ENCODE assay signal across 23 cellular contexts in the genomic region with DNA sequence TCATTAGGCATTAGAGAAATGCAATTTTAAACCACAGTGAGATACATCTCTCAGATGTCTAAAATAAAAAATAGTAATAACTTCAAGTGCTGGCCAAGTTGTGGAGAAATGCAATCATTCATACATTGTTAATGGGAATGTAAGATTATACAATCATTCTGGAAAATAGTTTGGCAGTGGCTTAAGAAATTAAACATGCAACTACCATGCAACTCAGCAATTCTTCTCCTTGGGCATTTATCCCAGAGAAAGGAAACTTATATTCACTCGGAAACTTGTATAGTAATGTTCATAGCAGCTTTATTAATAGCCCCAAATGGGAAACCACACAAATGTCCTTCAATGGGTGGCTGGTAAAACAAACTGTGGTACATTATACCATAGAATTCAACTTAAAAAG.
DNase-seq lines count a peak whose midpoint lies in the region; ATAC-seq, FAIRE-seq and TF ChIP-seq lines count a peak whose summit lies in the region.
"Had no signal": no experiment of that assay in that cellular context is flagged by ENCODE, and none has a peak within 500 bp of the region (broad histone marks: within the 10 kb centered on the region; RNA-seq: fewer than 3 reads in every experiment).

No MANE protein-coding gene starts in this region.

- no peak for FAIRE-seq in astrocyte (lab: Jason Lieb, UNC)
- FAIRE-seq: A549, D721Med, GM12892, H54 had no signal

- no peak overlapping the region for H3K4me2 ChIP-seq in astrocyte (ENCODE audit: low read length)
- H3K4me2 ChIP-seq: A549; BLaER1 treated with 17β-estradiol and CSF1 and Interleukin-3, amounts not matched to agents 10 nM and 100 nM had no signal

- no peaks in the 10 kb centered on the region for H3K36me3 Mint-ChIP-seq in astrocyte (ENCODE audit: low read depth, unreplicated experiment)
- H3K36me3 Mint-ChIP-seq in natural killer cell treated with Interleukin-12 subunit alpha and Interleukin-12 subunit beta and Interleukin-15 and Interleukin-18, amount 100 ng/mL, for 72 hours = no peaks in the 10 kb centered on the region
- H3K36me3 Mint-ChIP-seq: CD14-positive monocyte; CD8-positive, alpha-beta memory T cell had no signal

- H3K9me3 ChIP-seq in SJSA1 (replicated peaks) (no peaks in the 10 kb centered on the region), astrocyte (ENCODE audit: insufficient read depth, low read depth, low read length) (no peaks in the 10 kb centered on the region)
- H3K9me3 ChIP-seq: A549; BE2C; BLaER1 treated with 17β-estradiol and CSF1 and Interleukin-3, amounts not matched to agents 10 nM and 100 nM had no signal

- no peaks in the 10 kb centered on the region for H4K20me1 ChIP-seq in astrocyte (ENCODE audit: insufficient read depth, low read length)
- H4K20me1 ChIP-seq: BLaER1 treated with 17β-estradiol and CSF1 and Interleukin-3, amounts not matched to agents 10 nM and 100 nM had no signal

- DNase-seq in SJSA1 (ENCODE audit: low read depth in 1 of 2, low spot score in 2 of 2) (no peak), astrocyte (ENCODE audit: low read depth) (peak; percentile 80), fibroblast of peridontal ligament (ENCODE audit: extremely low read depth) (peak; percentile 1), coronary artery (ENCODE audit: low spot score) (no peak), germinal center (ENCODE audit: low spot score) (no peak)
- no peak for DNase-seq in natural killer cell treated with Interleukin-12 subunit alpha and Interleukin-12 subunit beta and Interleukin-15 and Interleukin-18, amount 100 ng/mL, for 72 hours (ENCODE audit: low spot score)
- DNase-seq: 8988T; ACHN; AML-193; BE2C; CD4-positive, alpha-beta T cell; CD8-positive, alpha-beta memory T cell; DMS 273 treated with DMSO at 0.1 percent for 48 hours; DMS79; GF-D8; GOT3; HCEC 1CT had no signal

- no peaks in the 10 kb centered on the region for H3K27me3 Mint-ChIP-seq in astrocyte (ENCODE audit: low read depth, unreplicated experiment)
- H3K27me3 Mint-ChIP-seq in natural killer cell treated with Interleukin-12 subunit alpha and Interleukin-12 subunit beta and Interleukin-15 and Interleukin-18, amount 100 ng/mL, for 72 hours = peaks cover 22 to 57% of the 10 kb centered on the region in 2 donors

- 0 out of 2 replicates have a peak overlapping the region, but pooled peaks have one; percentile 94 for H3K27ac ChIP-seq in SJSA1
- no peak overlapping the region for H3K27ac ChIP-seq in astrocyte (ENCODE audit: low read depth, low read length)
- no peak overlapping the region for H3K27ac ChIP-seq in coronary artery
- H3K27ac ChIP-seq: A549; BLaER1 treated with 17β-estradiol and CSF1 and Interleukin-3, amounts not matched to agents 10 nM and 100 nM had no signal

- no peaks in the 10 kb centered on the region for H3K36me3 ChIP-seq in SJSA1
- H3K36me3 ChIP-seq in astrocyte (ENCODE audit: insufficient read depth, low read length) = no peaks in the 10 kb centered on the region
- H3K36me3 ChIP-seq: BE2C; BLaER1 treated with 17β-estradiol and CSF1 and Interleukin-3, amounts not matched to agents 10 nM and 100 nM had no signal

- H3K4me3 ChIP-seq in SJSA1 (no peak overlapping the region), astrocyte (ENCODE audit: insufficient read depth, low read depth, low read length) (no peak overlapping the region), coronary artery (no peak overlapping the region)
- H3K4me3 ChIP-seq: A549; BLaER1 treated with 17β-estradiol and CSF1 and Interleukin-3, amounts not matched to agents 10 nM and 100 nM had no signal

- H3K4me1 ChIP-seq in SJSA1 (replicated peaks) (peaks cover 43% of the 10 kb centered on the region), astrocyte (ENCODE audit: insufficient read depth, low read length) (peaks cover 3% of the 10 kb centered on the region)
- H3K4me1 ChIP-seq: A549; BE2C; BLaER1 treated with 17β-estradiol and CSF1 and Interleukin-3, amounts not matched to agents 10 nM and 100 nM had no signal

- H3K79me2 ChIP-seq in astrocyte (ENCODE audit: insufficient read depth, low read length) = no peaks in the 10 kb centered on the region

- H3K27me3 ChIP-seq in SJSA1 (replicated peaks) (no peaks in the 10 kb centered on the region), astrocyte (ENCODE audit: insufficient read depth, low read length) (no peaks in the 10 kb centered on the region)
- H3K27me3 ChIP-seq: BE2C; BLaER1 treated with 17β-estradiol and CSF1 and Interleukin-3, amounts not matched to agents 10 nM and 100 nM had no signal

- H3K4me1 Mint-ChIP-seq in astrocyte (ENCODE audit: low read depth, unreplicated experiment) = no peaks in the 10 kb centered on the region
- H3K4me1 Mint-ChIP-seq in natural killer cell treated with Interleukin-12 subunit alpha and Interleukin-12 subunit beta and Interleukin-15 and Interleukin-18, amount 100 ng/mL, for 72 hours (ENCODE audit: low read depth in 2 of 2) = no peaks in the 10 kb centered on the region
- H3K4me1 Mint-ChIP-seq: CD14-positive monocyte; CD8-positive, alpha-beta memory T cell had no signal

- H3K9me3 Mint-ChIP-seq in astrocyte (ENCODE audit: unreplicated experiment) = no peaks in the 10 kb centered on the region
- no peaks in the 10 kb centered on the region for H3K9me3 Mint-ChIP-seq in natural killer cell treated with Interleukin-12 subunit alpha and Interleukin-12 subunit beta and Interleukin-15 and Interleukin-18, amount 100 ng/mL, for 72 hours
- H3K9me3 Mint-ChIP-seq: CD4-positive, alpha-beta T cell; CD8-positive, alpha-beta memory T cell had no signal

- H3K27ac Mint-ChIP-seq in astrocyte (ENCODE audit: unreplicated experiment) = no peak overlapping the region
- H3K27ac Mint-ChIP-seq in natural killer cell treated with Interleukin-12 subunit alpha and Interleukin-12 subunit beta and Interleukin-15 and Interleukin-18, amount 100 ng/mL, for 72 hours = no peak overlapping the region
- H3K27ac Mint-ChIP-seq: CD14-positive monocyte; CD4-positive, alpha-beta T cell; CD8-positive, alpha-beta memory T cell had no signal

- H3K9ac ChIP-seq in astrocyte (ENCODE audit: low read length) = no peak overlapping the region
- H3K9ac ChIP-seq: BLaER1 treated with 17β-estradiol and CSF1 and Interleukin-3, amounts not matched to agents 10 nM and 100 nM had no signal

- no peak for TF ChIP-seq CTCF in astrocyte (IDR thresholded peaks at IDR 0.05; ENCODE audit: insufficient read depth, low read depth, low read length)
- TF ChIP-seq CTCF in coronary artery (IDR thresholded peaks at IDR 0.05) = no peak

- H3K4me3 Mint-ChIP-seq in astrocyte (ENCODE audit: unreplicated experiment) = no peak overlapping the region
- H3K4me3 Mint-ChIP-seq in natural killer cell treated with Interleukin-12 subunit alpha and Interleukin-12 subunit beta and Interleukin-15 and Interleukin-18, amount 100 ng/mL, for 72 hours = no peak overlapping the region
- H3K4me3 Mint-ChIP-seq: CD14-positive monocyte; CD4-positive, alpha-beta T cell; CD8-positive, alpha-beta memory T cell had no signal

- no peak for ATAC-seq in natural killer cell treated with Interleukin-12 subunit alpha and Interleukin-12 subunit beta and Interleukin-15 and Interleukin-18, amount 100 ng/mL, for 72 hours
- ATAC-seq: A549 had no signal

- H2AFZ ChIP-seq in astrocyte (ENCODE audit: low read depth, low read length) = no peak overlapping the region

Comparison
In these comparisons a context has a peak if more than half of its experiments do, and no peak if none do; other contexts are left out.
1. DNase-seq: peak in astrocyte (single experiment) and fibroblast of peridontal ligament (single experiment); none in SJSA1 (0 of 2), natural killer cell treated with Interleukin-12 subunit alpha and Interleukin-12 subunit beta and Interleukin-15 and Interleukin-18, amount 100 ng/mL, for 72 hours (single experiment), coronary artery (single experiment) and germinal center (single experiment).